In genomic region chr7:119514326-119514725, GRCh38 we compare ENCODE assay signal across 29 cellular contexts.
"Had no signal": no experiment of that assay in that cellular context is flagged by ENCODE, and none has a peak within 500 bp of the region (broad histone marks: within the 10 kb centered on the region; RNA-seq: fewer than 3 reads in every experiment).

No MANE protein-coding gene starts in this region.

- FAIRE-seq: colon, endometrium, frontal cortex, keratinocyte, TTC549 had no signal

- H3K36me3 ChIP-seq: lower lobe of right lung, neural progenitor cell, tibial nerve, WERI-Rb-1 had no signal

- H3K4me3 ChIP-seq: lower lobe of right lung, neural progenitor cell, psoas muscle, smooth muscle cell, tibial nerve had no signal

- ATAC-seq: activated CD4-positive, CD25-positive, alpha-beta regulatory T cell treated with anti-CD3 and anti-CD28 coated beads, Interleukin-2, amount 50 U/mL, for 24 hours; lower lobe of right lung; natural killer cell; psoas muscle had no signal

- H3K27me3 ChIP-seq: neural progenitor cell, tibial nerve had no signal

- DNase-seq: activated CD4-positive, alpha-beta T cell treated with anti-CD3 and anti-CD28 coated beads for 48 hours; activated CD4-positive, alpha-beta T cell treated with anti-CD3 and anti-CD28 coated beads, Interleukin-2, amount 50 U/mL, for 48 hours; activated CD8-positive, alpha-beta memory T cell treated with anti-CD3 and anti-CD28 coated beads for 24 hours; activated effector memory CD4-positive, alpha-beta T cell treated with anti-CD3 and anti-CD28 coated beads, Interleukin-2, amount 50 U/mL, for 16 hours; activated naive CD4-positive, alpha-beta T cell treated with anti-CD3 and anti-CD28 coated beads, Interleukin-2, amount 10 ng/mL, durations not matched to agents 7 days and 5 days; amygdala; central memory CD4-positive, alpha-beta T cell; dermis blood vessel endothelial cell; effector CD8-positive, alpha-beta T cell; erythroblast; lower lobe of right lung; mesenchymal stem cell; natural killer cell; occipital lobe; psoas muscle; stimulated activated CD4-positive, alpha-beta T cell treated with anti-CD3 and anti-CD28 coated beads, Interleukin-1b, Interleukin-23, amount 100 ng/mL, for 48 hours; stimulated activated naive CD4-positive, alpha-beta T cell; SW 1271; T-helper 9 cell; WERI-Rb-1 had no signal
